Comparison of ENCODE assay signal across 1 cellular context in the genomic region with DNA sequence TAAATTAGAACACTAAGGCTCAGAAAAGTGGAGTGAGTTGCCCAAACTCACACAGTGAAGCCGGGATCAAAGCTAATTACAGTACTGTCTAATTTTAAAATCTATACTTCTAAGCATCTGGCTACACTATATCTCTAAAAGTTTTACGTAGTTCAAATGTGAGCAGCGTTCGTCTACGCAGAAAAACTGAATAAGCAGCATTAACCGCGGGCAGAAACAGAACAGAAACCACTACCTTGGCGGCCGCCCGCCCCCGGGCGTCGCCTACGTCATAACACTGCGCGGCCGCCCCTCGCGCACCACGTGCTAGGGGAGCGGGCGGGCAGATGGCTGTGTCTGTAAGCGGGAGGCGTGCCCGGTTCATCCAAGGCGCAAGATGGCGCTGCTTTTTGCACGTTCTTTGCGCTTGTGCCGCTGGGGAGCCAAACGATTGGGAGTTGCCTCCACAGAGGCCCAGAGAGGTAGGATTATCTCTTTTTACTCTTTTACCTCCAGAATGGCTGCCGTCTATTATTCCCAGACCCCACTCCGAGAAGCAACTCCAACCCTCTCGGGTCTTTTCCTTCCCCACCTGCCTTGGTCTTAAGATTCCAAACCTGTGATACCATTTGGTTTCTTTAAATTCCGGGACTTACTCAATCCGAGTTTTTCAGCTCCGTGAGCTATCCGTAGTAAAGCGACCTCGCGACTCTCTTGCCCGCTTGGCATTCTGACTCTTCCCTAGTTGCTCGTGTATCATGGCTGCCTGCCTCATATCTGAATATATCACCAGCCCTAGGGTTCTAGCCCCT.
TF ChIP-seq lines count a peak whose summit lies in the region.

SPRYD4 (plus strand) TSS at position 363 of the 791 bp plus-strand sequence; CDS start at position 377, 14 bp downstream.

TF ChIP-seq in K562, 482 proteins besides CTCF, POLR2A, EP300 and RAD21 (continued from another document and continues in another):
- 0 out of 4 replicates have a peak, but pooled peaks of 1 of the 2 experiments have one; percentile 13 for TF ChIP-seq ZMIZ1 (IDR thresholded peaks at IDR 0.05; ENCODE audit: low read depth in 2 of 2, low read length in 2 of 2)
- peak; percentile 86 for TF ChIP-seq CCNT2 (IDR thresholded peaks at IDR 0.05; ENCODE audit: borderline replicate concordance, extremely low read depth, insufficient read length, low read depth, low read length)
- TF ChIP-seq SAFB2 (IDR thresholded peaks at IDR 0.05; ENCODE audit: borderline replicate concordance, low read depth, low read length, severe bottlenecking): no peak
- peak; percentile 98 for TF ChIP-seq KLF13 (tag; IDR thresholded peaks at IDR 0.05; ENCODE audit: borderline replicate concordance, low read depth)
- peak; percentile 76 for TF ChIP-seq ZFX (CRISPR knock-in tag; IDR thresholded peaks at IDR 0.05)
- peak; percentile 88 for TF ChIP-seq VEZF1 (CRISPR knock-in tag; IDR thresholded peaks at IDR 0.05)
- peak; percentile 86 for TF ChIP-seq CTBP1 (IDR thresholded peaks at IDR 0.05; ENCODE audit: borderline replicate concordance)
- TF ChIP-seq, protein P1, sequence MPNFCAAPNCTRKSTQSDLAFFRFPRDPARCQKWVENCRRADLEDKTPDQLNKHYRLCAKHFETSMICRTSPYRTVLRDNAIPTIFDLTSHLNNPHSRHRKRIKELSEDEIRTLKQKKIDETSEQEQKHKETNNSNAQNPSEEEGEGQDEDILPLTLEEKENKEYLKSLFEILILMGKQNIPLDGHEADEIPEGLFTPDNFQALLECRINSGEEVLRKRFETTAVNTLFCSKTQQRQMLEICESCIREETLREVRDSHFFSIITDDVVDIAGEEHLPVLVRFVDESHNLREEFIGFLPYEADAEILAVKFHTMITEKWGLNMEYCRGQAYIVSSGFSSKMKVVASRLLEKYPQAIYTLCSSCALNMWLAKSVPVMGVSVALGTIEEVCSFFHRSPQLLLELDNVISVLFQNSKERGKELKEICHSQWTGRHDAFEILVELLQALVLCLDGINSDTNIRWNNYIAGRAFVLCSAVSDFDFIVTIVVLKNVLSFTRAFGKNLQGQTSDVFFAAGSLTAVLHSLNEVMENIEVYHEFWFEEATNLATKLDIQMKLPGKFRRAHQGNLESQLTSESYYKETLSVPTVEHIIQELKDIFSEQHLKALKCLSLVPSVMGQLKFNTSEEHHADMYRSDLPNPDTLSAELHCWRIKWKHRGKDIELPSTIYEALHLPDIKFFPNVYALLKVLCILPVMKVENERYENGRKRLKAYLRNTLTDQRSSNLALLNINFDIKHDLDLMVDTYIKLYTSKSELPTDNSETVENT (CRISPR knock-in tag; IDR thresholded peaks at IDR 0.05): peak; percentile 79
- no peak for TF ChIP-seq MCM2 (IDR thresholded peaks at IDR 0.05; ENCODE audit: low read depth)
- TF ChIP-seq, protein P2, sequence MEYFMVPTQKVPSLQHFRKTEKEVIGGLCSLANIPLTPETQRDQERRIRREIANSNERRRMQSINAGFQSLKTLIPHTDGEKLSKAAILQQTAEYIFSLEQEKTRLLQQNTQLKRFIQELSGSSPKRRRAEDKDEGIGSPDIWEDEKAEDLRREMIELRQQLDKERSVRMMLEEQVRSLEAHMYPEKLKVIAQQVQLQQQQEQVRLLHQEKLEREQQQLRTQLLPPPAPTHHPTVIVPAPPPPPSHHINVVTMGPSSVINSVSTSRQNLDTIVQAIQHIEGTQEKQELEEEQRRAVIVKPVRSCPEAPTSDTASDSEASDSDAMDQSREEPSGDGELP (CRISPR knock-in tag; IDR thresholded peaks at IDR 0.05; ENCODE audit: borderline replicate concordance): peak; percentile 94
- no peak; the same call in 1 of the 2 replicates for TF ChIP-seq GATAD2B (IDR thresholded peaks at IDR 0.05; ENCODE audit: borderline replicate concordance)
- TF ChIP-seq DLX4 (CRISPR knock-in tag; IDR thresholded peaks at IDR 0.05): no peak
- peak in 1 of 2 experiments; percentile 67; a peak in 1 of 3 replicates for TF ChIP-seq CBX3 (IDR thresholded peaks at IDR 0.05; ENCODE audit: borderline replicate concordance in 1 of 2, low read length in 2 of 2)
- no peak for TF ChIP-seq TCF7L2 (IDR thresholded peaks at IDR 0.05; ENCODE audit: low read depth, low read length)
- TF ChIP-seq TEAD1 (CRISPR knock-in tag; IDR thresholded peaks at IDR 0.05): peak in 1 of 2 experiments; percentile 56; a peak in 1 of 4 replicates
- TF ChIP-seq ZNF175 (CRISPR knock-in tag; IDR thresholded peaks at IDR 0.05; ENCODE audit: low read depth): peak; percentile 65; the same call in 1 of the 2 replicates
- no peak for TF ChIP-seq ETV1 (tag; conservative IDR thresholded peaks at IDR 0.05; ENCODE audit: low read depth)
- TF ChIP-seq, protein P3, sequence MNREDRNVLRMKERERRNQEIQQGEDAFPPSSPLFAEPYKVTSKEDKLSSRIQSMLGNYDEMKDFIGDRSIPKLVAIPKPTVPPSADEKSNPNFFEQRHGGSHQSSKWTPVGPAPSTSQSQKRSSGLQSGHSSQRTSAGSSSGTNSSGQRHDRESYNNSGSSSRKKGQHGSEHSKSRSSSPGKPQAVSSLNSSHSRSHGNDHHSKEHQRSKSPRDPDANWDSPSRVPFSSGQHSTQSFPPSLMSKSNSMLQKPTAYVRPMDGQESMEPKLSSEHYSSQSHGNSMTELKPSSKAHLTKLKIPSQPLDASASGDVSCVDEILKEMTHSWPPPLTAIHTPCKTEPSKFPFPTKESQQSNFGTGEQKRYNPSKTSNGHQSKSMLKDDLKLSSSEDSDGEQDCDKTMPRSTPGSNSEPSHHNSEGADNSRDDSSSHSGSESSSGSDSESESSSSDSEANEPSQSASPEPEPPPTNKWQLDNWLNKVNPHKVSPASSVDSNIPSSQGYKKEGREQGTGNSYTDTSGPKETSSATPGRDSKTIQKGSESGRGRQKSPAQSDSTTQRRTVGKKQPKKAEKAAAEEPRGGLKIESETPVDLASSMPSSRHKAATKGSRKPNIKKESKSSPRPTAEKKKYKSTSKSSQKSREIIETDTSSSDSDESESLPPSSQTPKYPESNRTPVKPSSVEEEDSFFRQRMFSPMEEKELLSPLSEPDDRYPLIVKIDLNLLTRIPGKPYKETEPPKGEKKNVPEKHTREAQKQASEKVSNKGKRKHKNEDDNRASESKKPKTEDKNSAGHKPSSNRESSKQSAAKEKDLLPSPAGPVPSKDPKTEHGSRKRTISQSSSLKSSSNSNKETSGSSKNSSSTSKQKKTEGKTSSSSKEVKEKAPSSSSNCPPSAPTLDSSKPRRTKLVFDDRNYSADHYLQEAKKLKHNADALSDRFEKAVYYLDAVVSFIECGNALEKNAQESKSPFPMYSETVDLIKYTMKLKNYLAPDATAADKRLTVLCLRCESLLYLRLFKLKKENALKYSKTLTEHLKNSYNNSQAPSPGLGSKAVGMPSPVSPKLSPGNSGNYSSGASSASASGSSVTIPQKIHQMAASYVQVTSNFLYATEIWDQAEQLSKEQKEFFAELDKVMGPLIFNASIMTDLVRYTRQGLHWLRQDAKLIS (CRISPR knock-in tag; IDR thresholded peaks at IDR 0.05): peak; percentile 64
- peak; percentile 97 for TF ChIP-seq MXI1 (IDR thresholded peaks at IDR 0.05; ENCODE audit: low read depth, low read length)
- peak; percentile 45 for TF ChIP-seq ARID1B (IDR thresholded peaks at IDR 0.05)
- TF ChIP-seq ETV6 (IDR thresholded peaks at IDR 0.05; ENCODE audit: borderline replicate concordance in 1 of 2, low read depth in 2 of 2, low read length in 1 of 2): no peak
- TF ChIP-seq ETV6 (CRISPR knock-in tag; IDR thresholded peaks at IDR 0.05; ENCODE audit: borderline replicate concordance): no peak
- peak; percentile 87 for TF ChIP-seq SIN3B (IDR thresholded peaks at IDR 0.05; ENCODE audit: low read depth)
- TF ChIP-seq U2AF2 (optimal IDR thresholded peaks at IDR 0.05; ENCODE audit: low read depth, low read length): no peak
- TF ChIP-seq ATF6 (CRISPR knock-in tag; IDR thresholded peaks at IDR 0.05): peak; percentile 52; the same call in 1 of the 2 replicates
- TF ChIP-seq MBD2 (IDR thresholded peaks at IDR 0.05; ENCODE audit: borderline replicate concordance, low read depth): peak; percentile 88
- TF ChIP-seq KDM4B (IDR thresholded peaks at IDR 0.05; ENCODE audit: borderline replicate concordance in 2 of 2, low read depth in 1 of 2): peak in 1 of 2 experiments; percentile 49; a peak in 1 of 4 replicates
- peak; percentile 48 for TF ChIP-seq TCF3 (CRISPR knock-in tag; IDR thresholded peaks at IDR 0.05)
- TF ChIP-seq STAT5A (IDR thresholded peaks at IDR 0.05; ENCODE audit: borderline replicate concordance, low read length): no peak
